11 cellular contexts compared by ENCODE assay signal in genomic region chrX:51459125-51459524, GRCh38. TPM values are rescaled to one million over a fixed set of nuclear protein-coding genes. Genes with fewer than 3 reads are reported as not detected.
A peak's percentile ranks its signal among the peaks of the same experiment; 100 is the strongest.
DNase-seq lines count a peak whose midpoint lies in the region; ATAC-seq and TF ChIP-seq lines count a peak whose summit lies in the region.
"Had no signal": no experiment of that assay in that cellular context is flagged by ENCODE, and none has a peak within 500 bp of the region (broad histone marks: within the 10 kb centered on the region; RNA-seq: fewer than 3 reads in every experiment).

No MANE protein-coding gene starts in this region.

- WGBS in thyroid gland, 2 donors: 20 to 44% methylated on average over 1 of the region's 1 CpG

- no peaks in the 10 kb centered on the region for H3K27me3 ChIP-seq in HL-60 (ENCODE audit: insufficient read depth, poor library complexity, severe bottlenecking)
- no peaks in the 10 kb centered on the region for H3K27me3 ChIP-seq in thyroid gland

- H3K4me3 ChIP-seq in HL-60 (replicated peaks; ENCODE audit: insufficient read depth, low read length) (no peak overlapping the region), astrocyte of the spinal cord (ENCODE audit: low read depth, low read length) (no peak overlapping the region), thyroid gland (replicated peaks in 1 of 3) (no peak overlapping the region)
- H3K4me3 ChIP-seq: BLaER1, SK-N-MC had no signal

- no peaks in the 10 kb centered on the region for H3K36me3 ChIP-seq in thyroid gland
- H3K36me3 ChIP-seq: BLaER1 had no signal

- DNase-seq in NCI-H146 (lab: John Stamatoyannopoulos, UW): peak; percentile 3
- DNase-seq in NCI-H146 treated with DMSO at 0.1 percent for 48 hours (lab: John Stamatoyannopoulos, UW; ENCODE audit: unreplicated experiment): no peak
- peak in 1 of 2 experiments; percentile 12 for DNase-seq in HL-60 (ENCODE audit: low read depth in 1 of 2, low spot score in 1 of 2)
- peak; percentile 6 for DNase-seq in astrocyte of the spinal cord (ENCODE audit: low read depth, low spot score)
- no peak for DNase-seq in neural crest cell (ENCODE audit: low read depth, low spot score)
- DNase-seq in thyroid gland: no peak

- H3K36me3 Mint-ChIP-seq in neural crest cell (ENCODE audit: low read depth): no peaks in the 10 kb centered on the region

- intact Hi-C loops in thyroid gland (cut with DNase I): no loop called here

- no peak overlapping the region for H3K27ac Mint-ChIP-seq in neural crest cell (ENCODE audit: unreplicated experiment)

- no peak for TF ChIP-seq POLR2A in thyroid gland (IDR thresholded peaks at IDR 0.05)

- H3K9me3 ChIP-seq in thyroid gland: no peaks in the 10 kb centered on the region
- H3K9me3 ChIP-seq: BLaER1 had no signal

- H3K4me3 Mint-ChIP-seq in neural crest cell: no peak overlapping the region
- H3K4me3 Mint-ChIP-seq: central memory CD8-positive, alpha-beta T cell had no signal

- in situ Hi-C loops in astrocyte of the spinal cord (cut with HindIII; ENCODE audit: low sequenced_read_pairs): no loop called here

- no peaks in the 10 kb centered on the region for H3K27me3 Mint-ChIP-seq in neural crest cell (ENCODE audit: low read depth)
- H3K27me3 Mint-ChIP-seq: central memory CD8-positive, alpha-beta T cell had no signal

- H3K4me1 ChIP-seq in thyroid gland: no peaks in the 10 kb centered on the region
- H3K4me1 ChIP-seq: BLaER1 had no signal

- H3K4me1 Mint-ChIP-seq in neural crest cell: peaks cover 3% of the 10 kb centered on the region
- H3K4me1 Mint-ChIP-seq: central memory CD8-positive, alpha-beta T cell had no signal

- TF ChIP-seq CTCF in HL-60 (IDR thresholded peaks at IDR 0.05; ENCODE audit: insufficient read depth, low read length): peak; percentile 9
- peak; percentile 45 for TF ChIP-seq CTCF in astrocyte of the spinal cord (IDR thresholded peaks at IDR 0.05; ENCODE audit: low read depth, low read length)
- peak; percentile 56 for TF ChIP-seq CTCF in neural crest cell (conservative IDR thresholded peaks at IDR 0.05)
- peak in 1 of 6 experiments; percentile 25 for TF ChIP-seq CTCF in thyroid gland (IDR thresholded peaks at IDR 0.05)

- H3K27ac ChIP-seq in HL-60 (replicated peaks) (no peak overlapping the region), thyroid gland (no peak overlapping the region)
- H3K27ac ChIP-seq: BLaER1, SK-N-MC had no signal

- peaks cover 8% of the 10 kb centered on the region for H3K9me3 Mint-ChIP-seq in neural crest cell
- H3K9me3 Mint-ChIP-seq: central memory CD8-positive, alpha-beta T cell had no signal

- ATAC-seq in GM19023 (IDR thresholded peaks at IDR 0.05; ENCODE audit: unreplicated experiment): no peak
- no peak for ATAC-seq in GM21737 (IDR thresholded peaks at IDR 0.05; ENCODE audit: unreplicated experiment)

RNA-seq across cellular contexts. Expression of gene NUDT11, which starts 37.3 kb away (rescaled TPM):
- 39.8 and 41.3 TPM in 2 replicates for total RNA-seq in neural crest cell
- 1 to 10 TPM in 3 of 4 donors, under 1 TPM in 1; 0.29 to 1.7 (median 1.4) TPM for total RNA-seq in thyroid gland

Comparison
In these comparisons a context has a peak if more than half of its experiments do, and no peak if none do; other contexts are left out.
1. DNase-seq: peak in NCI-H146 (single experiment) and astrocyte of the spinal cord (single experiment); none in NCI-H146 treated with DMSO at 0.1 percent for 48 hours (single experiment), neural crest cell (single experiment) and thyroid gland (0 of 2).
2. RNA of gene NUDT11, which starts 37.3 kb away (total RNA-seq): 39.8 to 41.3 TPM in neural crest cell; 0.29 to 1.7 TPM in thyroid gland; every median in the first group is over 10 times any median in the second.